In the genomic region with DNA sequence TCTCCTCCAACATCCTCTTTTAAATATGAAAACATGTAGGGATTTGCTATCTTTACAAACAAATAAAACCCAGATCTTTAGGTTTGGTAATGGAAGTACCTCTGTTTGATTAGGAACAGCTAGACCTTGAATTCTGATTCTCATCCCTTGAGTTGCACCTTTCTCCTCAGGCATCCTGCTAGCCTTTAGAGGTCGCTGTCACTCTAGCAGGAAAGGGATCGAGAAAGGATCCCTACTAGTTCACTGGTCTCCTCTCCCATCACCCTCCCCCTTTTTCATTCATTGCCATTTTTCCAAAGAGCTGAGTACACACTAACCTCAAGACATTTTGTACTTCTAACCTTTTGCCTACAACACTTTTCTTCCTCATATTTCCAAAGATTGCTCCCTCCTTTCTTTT, we compare ENCODE assay signal across 1 cellular context.
TF ChIP-seq lines count a peak whose summit lies in the region.

No MANE protein-coding gene starts in this region.

TF ChIP-seq in HepG2, 621 proteins besides CTCF, POLR2A, EP300 and RAD21:
- TF ChIP-seq, protein P1, sequence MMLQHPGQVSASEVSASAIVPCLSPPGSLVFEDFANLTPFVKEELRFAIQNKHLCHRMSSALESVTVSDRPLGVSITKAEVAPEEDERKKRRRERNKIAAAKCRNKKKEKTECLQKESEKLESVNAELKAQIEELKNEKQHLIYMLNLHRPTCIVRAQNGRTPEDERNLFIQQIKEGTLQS (CRISPR knock-in tag; IDR thresholded peaks at IDR 0.05) = no peak
- TF ChIP-seq ZNF569 (CRISPR knock-in tag; IDR thresholded peaks at IDR 0.05; ENCODE audit: borderline replicate concordance) (no peak), ZNF614 (CRISPR knock-in tag; IDR thresholded peaks at IDR 0.05; ENCODE audit: borderline replicate concordance) (no peak), IRX3 (CRISPR knock-in tag; IDR thresholded peaks at IDR 0.05; ENCODE audit: borderline replicate concordance, low read depth) (no peak), ZNF431 (CRISPR knock-in tag; IDR thresholded peaks at IDR 0.05; ENCODE audit: borderline replicate concordance, low read depth) (no peak)
- TF ChIP-seq, protein P2, sequence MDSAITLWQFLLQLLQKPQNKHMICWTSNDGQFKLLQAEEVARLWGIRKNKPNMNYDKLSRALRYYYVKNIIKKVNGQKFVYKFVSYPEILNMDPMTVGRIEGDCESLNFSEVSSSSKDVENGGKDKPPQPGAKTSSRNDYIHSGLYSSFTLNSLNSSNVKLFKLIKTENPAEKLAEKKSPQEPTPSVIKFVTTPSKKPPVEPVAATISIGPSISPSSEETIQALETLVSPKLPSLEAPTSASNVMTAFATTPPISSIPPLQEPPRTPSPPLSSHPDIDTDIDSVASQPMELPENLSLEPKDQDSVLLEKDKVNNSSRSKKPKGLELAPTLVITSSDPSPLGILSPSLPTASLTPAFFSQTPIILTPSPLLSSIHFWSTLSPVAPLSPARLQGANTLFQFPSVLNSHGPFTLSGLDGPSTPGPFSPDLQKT (CRISPR knock-in tag; IDR thresholded peaks at IDR 0.05; ENCODE audit: borderline replicate concordance) = no peak
- TF ChIP-seq, protein P3, sequence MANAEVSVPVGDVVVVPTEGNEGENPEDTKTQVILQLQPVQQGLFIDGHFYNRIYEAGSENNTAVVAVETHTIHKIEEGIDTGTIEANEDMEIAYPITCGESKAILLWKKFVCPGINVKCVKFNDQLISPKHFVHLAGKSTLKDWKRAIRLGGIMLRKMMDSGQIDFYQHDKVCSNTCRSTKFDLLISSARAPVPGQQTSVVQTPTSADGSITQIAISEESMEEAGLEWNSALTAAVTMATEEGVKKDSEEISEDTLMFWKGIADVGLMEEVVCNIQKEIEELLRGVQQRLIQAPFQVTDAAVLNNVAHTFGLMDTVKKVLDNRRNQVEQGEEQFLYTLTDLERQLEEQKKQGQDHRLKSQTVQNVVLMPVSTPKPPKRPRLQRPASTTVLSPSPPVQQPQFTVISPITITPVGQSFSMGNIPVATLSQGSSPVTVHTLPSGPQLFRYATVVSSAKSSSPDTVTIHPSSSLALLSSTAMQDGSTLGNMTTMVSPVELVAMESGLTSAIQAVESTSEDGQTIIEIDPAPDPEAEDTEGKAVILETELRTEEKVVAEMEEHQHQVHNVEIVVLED (CRISPR knock-in tag; IDR thresholded peaks at IDR 0.05; ENCODE audit: borderline replicate concordance) = no peak
TF ChIP-seq in HepG2: peak in this region for 0.
